ENCODE assay signal across 18 cellular contexts in the genomic region with DNA sequence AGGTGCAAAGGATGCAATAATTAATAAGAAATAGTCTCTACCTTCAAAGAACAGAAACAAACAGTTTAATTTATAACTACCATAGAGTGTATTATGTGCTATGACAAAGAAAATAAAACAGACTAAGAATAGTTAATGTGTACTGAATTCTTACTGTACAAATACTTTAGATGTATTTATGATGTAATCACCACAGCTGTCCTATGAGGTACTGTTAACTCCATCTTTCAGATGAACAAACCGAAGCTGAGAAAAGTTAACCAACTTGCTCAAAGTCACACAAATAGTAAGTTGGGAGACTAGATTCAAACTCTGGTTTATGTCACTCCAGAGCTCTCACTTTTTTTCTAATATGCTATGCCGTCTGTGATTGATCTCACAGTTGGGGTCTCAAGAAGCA.
"Had no signal": no experiment of that assay in that cellular context is flagged by ENCODE, and none has a peak within 500 bp of the region (broad histone marks: within the 10 kb centered on the region; RNA-seq: fewer than 3 reads in every experiment).

No MANE protein-coding gene starts in this region.

- ATAC-seq: activated T-cell treated with anti-CD3 and anti-CD28 coated beads, Interleukin-2, amount 50 U/mL, for 4 hours; T-cell had no signal

- H3K4me3 ChIP-seq: Peyer's patch had no signal

- DNase-seq: activated B cell treated with CpG ODN at 0.5 μM for 24 hours; activated CD4-positive, alpha-beta memory T cell treated with anti-CD3 and anti-CD28 coated beads for 36 hours; activated CD4-positive, alpha-beta T cell treated with anti-CD3 and anti-CD28 coated beads for 1 hour; activated CD4-positive, alpha-beta T cell treated with anti-CD3 and anti-CD28 coated beads, Interleukin-2, amount 10 ng/mL, durations not matched to agents 24 days and 14 days; activated CD8-positive, alpha-beta memory T cell treated with anti-CD3 and anti-CD28 coated beads for 24 hours; activated effector memory CD4-positive, alpha-beta T cell treated with anti-CD3 and anti-CD28 coated beads, Interleukin-2, amount 50 U/mL, for 16 hours; activated naive CD4-positive, alpha-beta T cell treated with anti-CD3 and anti-CD28 coated beads for 36 hours; activated T-cell treated with anti-CD3 and anti-CD28 coated beads, Interleukin-2, amount 50 U/mL, for 4 hours; amygdala; NCI-H1105; NCI-H1436; NCI-H1694 treated with DMSO at 0.1 percent for 48 hours; NCI-H2081; NCI-H524; Peyer's patch; T-cell; T-helper 2 cell; T1000 had no signal

- H3K27me3 ChIP-seq: Peyer's patch had no signal

- H3K9me3 ChIP-seq: Peyer's patch had no signal

- H3K36me3 ChIP-seq: Peyer's patch had no signal

- H3K4me1 ChIP-seq: Peyer's patch had no signal

- H3K27ac ChIP-seq: Peyer's patch had no signal
